7 cellular contexts compared by ENCODE assay signal in the genomic region with DNA sequence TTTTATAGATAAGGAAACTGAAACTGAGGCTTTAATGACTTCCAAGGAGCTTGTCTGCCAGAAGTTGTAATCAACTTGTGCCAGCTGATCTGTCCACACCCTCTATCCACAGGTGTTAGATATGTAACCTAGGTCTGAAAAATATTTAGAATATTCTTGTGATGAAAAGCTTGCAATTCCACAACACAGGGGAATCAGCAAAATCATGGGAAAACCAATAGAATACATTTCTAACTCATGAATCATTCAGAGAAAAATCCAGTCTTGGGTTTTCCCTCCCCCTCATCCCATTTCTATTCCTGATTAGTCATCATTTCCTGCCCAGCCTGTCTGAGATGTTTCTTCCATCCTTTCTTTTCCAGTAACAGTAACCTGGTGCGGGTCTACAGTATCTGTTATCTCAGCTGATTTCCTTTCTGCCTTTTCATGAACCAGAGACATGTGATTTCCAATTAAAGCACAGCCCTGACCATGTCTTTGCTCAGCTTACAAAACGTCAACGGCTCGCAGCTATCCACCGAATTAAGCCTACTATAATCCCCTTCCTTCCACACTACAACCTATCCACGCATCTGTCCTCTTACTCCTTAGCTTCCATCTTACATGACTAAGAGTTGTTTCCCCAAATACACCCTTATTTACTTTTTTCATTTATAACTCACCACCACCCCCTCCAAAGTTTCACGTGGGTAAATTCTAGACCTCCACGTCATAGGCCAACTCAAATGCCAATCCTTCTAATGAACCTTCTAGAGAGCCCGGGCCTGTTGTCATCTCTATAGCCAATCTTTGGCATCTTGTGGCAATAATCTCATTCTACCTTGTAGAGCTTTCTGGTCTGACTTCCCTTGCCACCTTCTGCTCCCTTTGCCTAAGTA. TPM values are rescaled to one million over a fixed set of nuclear protein-coding genes. Genes with fewer than 3 reads are reported as not detected.
DNase-seq lines count a peak whose midpoint lies in the region; ATAC-seq lines count a peak whose summit lies in the region.

No MANE protein-coding gene starts in this region.

- no peak overlapping the region for H4K91ac ChIP-seq in neuronal stem cell (ENCODE audit: low read depth, low read length, poor library complexity)

- peak overlapping the region; percentile 65 for H3K4me2 ChIP-seq in neuronal stem cell (ENCODE audit: insufficient read depth, low read length, poor library complexity, severe bottlenecking)

- no peak overlapping the region for H3K18ac ChIP-seq in neuronal stem cell (ENCODE audit: low read length)

- WGBS in neuronal stem cell (ENCODE audit: extremely low coverage in 2 of 2, insufficient read length in 2 of 2, insufficient replicate concordance in 1 of 2), 2 donors = 100% methylated on average over 1 of the region's 9 CpGs; no CpG with 5 or more reads in 1 of the 2 donors

- no peak overlapping the region for H2BK12ac ChIP-seq in neuronal stem cell (ENCODE audit: low read length)

- H3K4me3 Mint-ChIP-seq in IgD-negative memory B cell = peak overlapping the region; percentile 88 to 98 (median 92)
- H3K4me3 Mint-ChIP-seq in activated CD4-positive, alpha-beta memory T cell treated with anti-CD3 and anti-CD28 coated beads, Interleukin-2, amount 10 ng/mL, durations not matched to agents 7 days and 5 days = peak overlapping the region; percentile 73

- H3K27ac Mint-ChIP-seq in IgD-negative memory B cell = peak overlapping the region; percentile 99 to 100 (median 99)
- peak overlapping the region; percentile 87 for H3K27ac Mint-ChIP-seq in activated CD4-positive, alpha-beta memory T cell treated with anti-CD3 and anti-CD28 coated beads, Interleukin-2, amount 10 ng/mL, durations not matched to agents 7 days and 5 days

- H3K23ac ChIP-seq in neuronal stem cell (ENCODE audit: low read depth, low read length, poor library complexity) = no peak overlapping the region

- H3K36me3 ChIP-seq in neuronal stem cell (replicated peaks in 1 of 2; ENCODE audit: control insufficient read depth in 2 of 2, insufficient read depth in 2 of 2, low read length in 2 of 2) = peaks cover 0 to 8% of the 10 kb centered on the region in 2 donors

- H2BK5ac ChIP-seq in neuronal stem cell (ENCODE audit: low read length) = no peak overlapping the region

- H3K27me3 Mint-ChIP-seq in IgD-negative memory B cell = no peaks in the 10 kb centered on the region
- no peaks in the 10 kb centered on the region for H3K27me3 Mint-ChIP-seq in activated CD4-positive, alpha-beta memory T cell treated with anti-CD3 and anti-CD28 coated beads, Interleukin-2, amount 10 ng/mL, durations not matched to agents 7 days and 5 days

- H3K79me1 ChIP-seq in neuronal stem cell (ENCODE audit: low read depth, low read length) = peaks cover 2% of the 10 kb centered on the region

- ATAC-seq in GM21367 (IDR thresholded peaks at IDR 0.05; ENCODE audit: unreplicated experiment) = peak; percentile 7

- DNase-seq in ELR (ENCODE audit: low read depth) (peak; percentile 95), fibroblast of the conjunctiva (ENCODE audit: low read depth) (peak; percentile 57), neuronal stem cell (ENCODE audit: low spot score) (no peak), NCI-H1092 (lab: John Stamatoyannopoulos, UW) (no peak)
- DNase-seq in activated CD4-positive, alpha-beta memory T cell treated with anti-CD3 and anti-CD28 coated beads, Interleukin-2, amount 10 ng/mL, durations not matched to agents 7 days and 5 days = no peak

- peaks cover 2 to 14% of the 10 kb centered on the region in 2 donors for H3K4me1 ChIP-seq in neuronal stem cell (ENCODE audit: control insufficient read depth in 2 of 2, insufficient read depth in 1 of 2, low read depth in 1 of 2, low read length in 2 of 2)

- H3K27me3 ChIP-seq in neuronal stem cell (ENCODE audit: control insufficient read depth in 3 of 3, insufficient read depth in 3 of 3, low read depth in 1 of 3, low read length in 3 of 3) = no peaks in the 10 kb centered on the region

- no peak overlapping the region for H4K8ac ChIP-seq in neuronal stem cell (ENCODE audit: low read depth, low read length)

- H2AK5ac ChIP-seq in neuronal stem cell (ENCODE audit: low read depth, low read length) = no peak overlapping the region

- no peaks in the 10 kb centered on the region for H3K9me3 ChIP-seq in neuronal stem cell (replicated peaks in 1 of 2; ENCODE audit: control insufficient read depth in 2 of 2, insufficient read depth in 1 of 2, low read depth in 1 of 2, low read length in 2 of 2)

- no peak overlapping the region for H2BK15ac ChIP-seq in neuronal stem cell (ENCODE audit: low read length)

- no peaks in the 10 kb centered on the region for H3K36me3 Mint-ChIP-seq in IgD-negative memory B cell
- H3K36me3 Mint-ChIP-seq in activated CD4-positive, alpha-beta memory T cell treated with anti-CD3 and anti-CD28 coated beads, Interleukin-2, amount 10 ng/mL, durations not matched to agents 7 days and 5 days (ENCODE audit: low read depth) = peaks cover 6% of the 10 kb centered on the region

- no peaks in the 10 kb centered on the region for H3K9me3 Mint-ChIP-seq in IgD-negative memory B cell
- no peaks in the 10 kb centered on the region for H3K9me3 Mint-ChIP-seq in activated CD4-positive, alpha-beta memory T cell treated with anti-CD3 and anti-CD28 coated beads, Interleukin-2, amount 10 ng/mL, durations not matched to agents 7 days and 5 days

- POLR2A ChIA-PET in activated CD4-positive, alpha-beta memory T cell treated with anti-CD3 and anti-CD28 coated beads, Interleukin-2, amount 10 ng/mL, durations not matched to agents 7 days and 5 days (lab: Charles Lee) = interaction anchor here (0.6 to 4.5 kb wide), 15 partner anchors 10 to 1359 kb away, joined by 3 to 20 read pairs (median 4); a partner anchor contains a TSS

- H3K4me3 ChIP-seq in neuronal stem cell (ENCODE audit: low read length in 2 of 2) = peak overlapping the region in 1 of 2 donors; percentile 79

- no peak overlapping the region for H2BK120ac ChIP-seq in neuronal stem cell (ENCODE audit: low read depth, low read length)

- no peak overlapping the region for H3K27ac ChIP-seq in neuronal stem cell (replicated peaks; ENCODE audit: low read length)

- H3K4ac ChIP-seq in neuronal stem cell (ENCODE audit: low read length) = no peak overlapping the region

- H3K9ac ChIP-seq in neuronal stem cell (ENCODE audit: low read depth, low read length, poor library complexity) = peak overlapping the region; percentile 15

- H2AFZ ChIP-seq in neuronal stem cell (ENCODE audit: low read length) = peak overlapping the region; percentile 93

- H3K14ac ChIP-seq in neuronal stem cell (ENCODE audit: low read length) = no peak overlapping the region

- peaks cover 18 to 28% (median 18%) of the 10 kb centered on the region in 3 donors for H3K4me1 Mint-ChIP-seq in IgD-negative memory B cell
- peaks cover 31% of the 10 kb centered on the region for H3K4me1 Mint-ChIP-seq in activated CD4-positive, alpha-beta memory T cell treated with anti-CD3 and anti-CD28 coated beads, Interleukin-2, amount 10 ng/mL, durations not matched to agents 7 days and 5 days

- CTCF ChIA-PET in activated CD4-positive, alpha-beta memory T cell treated with anti-CD3 and anti-CD28 coated beads, Interleukin-2, amount 10 ng/mL, durations not matched to agents 7 days and 5 days (lab: Charles Lee) = interaction anchor here (0.6 to 3.4 kb wide), 10 partner anchors 8 to 591 kb away, joined by 3 to 37 read pairs (median 6); a partner anchor contains a TSS

RNA-seq across cellular contexts. Expression of a gene that starts 1.0 kb away (rescaled TPM):
- 0.69 TPM for polyA plus RNA-seq in IgD-negative memory B cell
- 1 to 10 TPM; 4.5 to 5.4 TPM for total RNA-seq in activated CD4-positive, alpha-beta memory T cell treated with anti-CD3 and anti-CD28 coated beads, Interleukin-2, amount 10 ng/mL, durations not matched to agents 7 days and 5 days
- 3.8 TPM for polyA plus RNA-seq in neuronal stem cell (2013, experiment 1 of 2)
- polyA plus RNA-seq in neuronal stem cell (2013, experiment 2 of 2) = 4.4 TPM

Comparison
In these comparisons a context has a peak if more than half of its experiments do, and no peak if none do; other contexts are left out.
1. DNase-seq: peak in ELR (single experiment) and fibroblast of the conjunctiva (single experiment); none in activated CD4-positive, alpha-beta memory T cell treated with anti-CD3 and anti-CD28 coated beads, Interleukin-2, amount 10 ng/mL, durations not matched to agents 7 days and 5 days (single experiment), neuronal stem cell (single experiment) and NCI-H1092 (single experiment).